8 cellular contexts compared by ENCODE assay signal in the genomic region with DNA sequence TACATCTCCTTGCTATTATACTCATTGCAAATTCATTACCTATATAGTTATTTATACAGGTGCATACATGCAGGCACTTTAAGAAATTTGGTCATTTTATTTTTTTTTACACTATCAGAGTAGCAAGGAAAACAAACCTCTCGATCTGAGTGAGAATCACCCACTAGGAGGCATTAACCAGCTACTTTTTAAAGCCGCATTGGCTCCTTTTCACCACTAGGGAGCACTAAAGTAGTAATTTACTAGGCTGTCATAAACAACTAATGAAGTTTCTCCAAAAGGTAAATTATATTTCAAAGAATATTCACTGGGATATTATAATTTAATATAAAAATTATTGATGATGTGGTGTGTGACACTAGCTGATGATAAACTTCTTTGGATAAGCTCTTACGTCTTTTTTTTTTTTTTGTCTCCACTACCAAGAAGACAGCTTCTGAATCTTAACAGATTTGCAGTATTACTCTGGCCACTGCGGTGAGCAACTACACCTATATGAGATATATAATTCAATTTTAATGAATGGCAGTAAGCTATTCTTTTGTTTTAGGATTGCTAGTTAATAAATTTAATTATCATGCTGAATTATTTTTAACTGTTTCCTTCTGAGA.
DNase-seq lines count a peak whose midpoint lies in the region; ATAC-seq, FAIRE-seq and TF ChIP-seq lines count a peak whose summit lies in the region.

No MANE protein-coding gene starts in this region.

- H4K20me1 ChIP-seq in H9 (ENCODE audit: control insufficient read depth, insufficient read depth, insufficient read length) (no peaks in the 10 kb centered on the region), PC-3 (ENCODE audit: low read length) (no peaks in the 10 kb centered on the region), H1 (replicated peaks in 1 of 2; ENCODE audit: control insufficient read depth in 1 of 2, insufficient read depth in 2 of 2, low read length in 2 of 2) (no peaks in the 10 kb centered on the region)

- no peak overlapping the region for H3K27ac Mint-ChIP-seq in H9
- H3K27ac Mint-ChIP-seq in immature natural killer cell, result no peak overlapping the region

- H3K4me3 Mint-ChIP-seq in H9 (no peak overlapping the region), immature natural killer cell (no peak overlapping the region)

- no peaks in the 10 kb centered on the region; a peak in 1 of 4 replicates for H3K4me1 Mint-ChIP-seq in H9
- no peaks in the 10 kb centered on the region for H3K4me1 Mint-ChIP-seq in immature natural killer cell

- H3F3A ChIP-seq in PC-3 (ENCODE audit: low read length, unreplicated experiment), result no peaks in the 10 kb centered on the region

- no peak overlapping the region for H3K56ac ChIP-seq in H9 (ENCODE audit: insufficient read length, low read depth, low read length)
- H3K56ac ChIP-seq in H1 (replicated peaks; ENCODE audit: insufficient read length, low read depth, low read length), result no peak overlapping the region

- H2BK5ac ChIP-seq in H9 (ENCODE audit: insufficient read length, low read length) (no peak overlapping the region), H1 (ENCODE audit: low read depth, low read length) (no peak overlapping the region)

- H3K79me1 ChIP-seq in H9 (ENCODE audit: insufficient read depth, low read depth, low read length, poor library complexity, severe bottlenecking) (no peaks in the 10 kb centered on the region), H1 (ENCODE audit: low read depth, low read length) (no peaks in the 10 kb centered on the region)

- H3K79me2 ChIP-seq in H9 (ENCODE audit: insufficient read depth, low read length) (no peaks in the 10 kb centered on the region), PC-3 (ENCODE audit: low read length) (no peaks in the 10 kb centered on the region), H1 (ENCODE audit: control insufficient read depth in 1 of 2, insufficient read depth in 2 of 2, low read length in 2 of 2) (no peaks in the 10 kb centered on the region)

- H3K9ac ChIP-seq in H9 (ENCODE audit: extremely low read depth, insufficient read length, low read length) (no peak overlapping the region), PC-3 (ENCODE audit: low read length) (no peak overlapping the region), H1 (replicated peaks in 1 of 4; ENCODE audit: extremely low read depth in 1 of 4, low read depth in 3 of 4, low read length in 3 of 4) (no peak overlapping the region)

- FAIRE-seq in H1 (lab: Jason Lieb, UNC), result peak; percentile 57

- peak; percentile 87 for TF ChIP-seq RAD21 in H1 (IDR thresholded peaks at IDR 0.05 in 1 of 2, conservative IDR thresholded peaks at IDR 0.05 in 1 of 2; ENCODE audit: low read depth in 2 of 2, low read length in 2 of 2)

- H3T11ph ChIP-seq in H9 (ENCODE audit: low read length), result no peak overlapping the region

- DNase-seq in GM10248 (ENCODE audit: extremely low spot score) (peak; percentile 37), H9 (peak; percentile 33), LNCaP clone FGC (ENCODE audit: low read depth) (peak; percentile 26), PC-3 (peak; percentile 67), H1 (ENCODE audit: low read depth in 1 of 2, low spot score in 2 of 2) (no peak), myocyte (ENCODE audit: low read depth) (peak; percentile 50), immature natural killer cell (no peak)

- H3K23me2 ChIP-seq in H9 (ENCODE audit: insufficient read length, low read depth, low read length, poor library complexity, severe bottlenecking) (no peaks in the 10 kb centered on the region), H1 (ENCODE audit: low read depth, low read length) (no peaks in the 10 kb centered on the region)

- H3K9me3 ChIP-seq in H9 (ENCODE audit: control insufficient read depth, low read depth, low read length) (no peaks in the 10 kb centered on the region), PC-3 (ENCODE audit: low read length) (no peaks in the 10 kb centered on the region), H1 (ENCODE audit: insufficient read depth in 2 of 2, low read depth in 1 of 2, low read length in 1 of 2) (no peaks in the 10 kb centered on the region)

- H2BK12ac ChIP-seq in H9 (ENCODE audit: insufficient read length, low read depth, low read length) (no peak overlapping the region), H1 (ENCODE audit: low read depth, low read length) (no peak overlapping the region)

- H4K8ac ChIP-seq in H9 (replicated peaks; ENCODE audit: insufficient read length, low read depth, low read length) (no peak overlapping the region), H1 (ENCODE audit: extremely low read depth, insufficient read depth, low read length) (no peak overlapping the region)

- TF ChIP-seq EP300 in H1 (IDR thresholded peaks at IDR 0.05; ENCODE audit: borderline replicate concordance in 1 of 2, low read depth in 2 of 2, low read length in 2 of 2), result no peak

- H3K4ac ChIP-seq in H9 (ENCODE audit: low read depth, low read length), result no peak overlapping the region
- H3K4ac ChIP-seq in H1 (replicated peaks; ENCODE audit: insufficient read length, low read depth, low read length), result no peak overlapping the region

- H3K4me2 ChIP-seq in H9 (ENCODE audit: insufficient read depth, insufficient read length, low read length) (no peak overlapping the region), PC-3 (ENCODE audit: low read length) (no peak overlapping the region), H1 (ENCODE audit: insufficient read depth in 1 of 2, low read depth in 2 of 2, low read length in 2 of 2) (no peak overlapping the region)

- H3K9me2 ChIP-seq in PC-3 (replicated peaks; ENCODE audit: low read length), result no peaks in the 10 kb centered on the region

- no peak overlapping the region for H3K18ac ChIP-seq in H9 (ENCODE audit: insufficient read length, low read depth, low read length)
- H3K18ac ChIP-seq in H1 (ENCODE audit: extremely low read depth, low read length), result no peak overlapping the region

- BruUV-seq in PC-3 (replicated peaks; lab: Mats Ljungman, UMichigan), result no TSS peak

- H4K5ac ChIP-seq in H9 (ENCODE audit: insufficient read length, low read depth, low read length) (no peak overlapping the region), H1 (ENCODE audit: insufficient read length, low read depth, low read length) (no peak overlapping the region)

- H2AFZ ChIP-seq in H9 (ENCODE audit: low read length) (no peak overlapping the region), PC-3 (ENCODE audit: low read length) (no peak overlapping the region), H1 (ENCODE audit: low read length) (no peak overlapping the region)

- H3K23ac ChIP-seq in H9 (ENCODE audit: insufficient read length, low read depth, low read length) (no peak overlapping the region), H1 (ENCODE audit: insufficient read length) (no peak overlapping the region)

- H3K14ac ChIP-seq in H9 (ENCODE audit: insufficient read depth, low read length), result no peak overlapping the region
- H3K14ac ChIP-seq in H1 (ENCODE audit: insufficient read length), result no peak overlapping the region

- H3K4me1 ChIP-seq in H9 (ENCODE audit: insufficient read depth, low read length) (no peaks in the 10 kb centered on the region; the same call in 1 of the 2 replicates), PC-3 (ENCODE audit: insufficient read depth, low read length) (peaks cover 16% of the 10 kb centered on the region), H1 (replicated peaks in 1 of 4; ENCODE audit: control insufficient read depth in 3 of 4, insufficient read depth in 4 of 4, low read length in 3 of 4) (no peaks in the 10 kb centered on the region)

- H3K9me3 Mint-ChIP-seq in H9 (no peaks in the 10 kb centered on the region), immature natural killer cell (peaks cover 0 to 15% (median 0%) of the 10 kb centered on the region in 6 donors)

- H3K27me3 Mint-ChIP-seq in H9 (ENCODE audit: low read depth) (peaks cover 7% of the 10 kb centered on the region), immature natural killer cell (ENCODE audit: low read depth in 3 of 3) (no peaks in the 10 kb centered on the region)

- H3K4me3 ChIP-seq in LNCaP clone FGC (ENCODE audit: low read depth, low read length), result no peak overlapping the region
- H3K4me3 ChIP-seq in PC-3 (ENCODE audit: low read length), result no peak overlapping the region
- no peak overlapping the region for H3K4me3 ChIP-seq in H1 (ENCODE audit: extremely low read depth in 1 of 4, insufficient read depth in 2 of 4, low read depth in 3 of 4, low read length in 4 of 4)

- H2AK5ac ChIP-seq in H9 (ENCODE audit: insufficient read length, low read length) (no peak overlapping the region), H1 (ENCODE audit: low read depth, low read length) (no peak overlapping the region)

- CTCF ChIA-PET in GM10248 (lab: Yijun Ruan, JAX) (interaction anchor here (0.8 to 2.8 kb wide), 42 partner anchors 10 to 891 kb away, joined by 3 to 49 read pairs (median 4); partner anchors contain the start of gene NOL4), PC-3 (lab: Charles Lee) (interaction anchor here (0.6 to 1.5 kb wide), 11 partner anchors 26 to 539 kb away, joined by 3 to 7 read pairs (median 4); no protein-coding TSS in a partner anchor), H1 (lab: Charles Lee; ENCODE audit: partially characterized antibody) (interaction anchor here (0.6 to 2.9 kb wide), 53 partner anchors 10 to 698 kb away, joined by 3 to 81 read pairs (median 4); partner anchors contain the start of gene NOL4)

- ATAC-seq in PC-3, result peak; percentile 43

- H3K36me3 Mint-ChIP-seq in H9 (ENCODE audit: insufficient read depth in 1 of 3, low read depth in 3 of 3), result no peaks in the 10 kb centered on the region
- no peaks in the 10 kb centered on the region for H3K36me3 Mint-ChIP-seq in immature natural killer cell

- H3K36me3 ChIP-seq in PC-3 (ENCODE audit: low read depth, low read length) (no peaks in the 10 kb centered on the region; the same call in 1 of the 2 replicates), H1 (ENCODE audit: control insufficient read depth in 2 of 4, insufficient read depth in 4 of 4, low read length in 3 of 4) (no peaks in the 10 kb centered on the region)

- POLR2A ChIA-PET in GM10248 (lab: Yijun Ruan, JAX) (interaction anchor here (0.6 to 0.7 kb wide), 2 partner anchors 200 to 708 kb away, joined by 4 to 5 read pairs; no protein-coding TSS in a partner anchor), PC-3 (lab: Charles Lee; ENCODE audit: unreplicated experiment) (no interaction called here), H1 (lab: Charles Lee; ENCODE audit: partially characterized antibody) (interaction anchor here (0.6 kb wide), 1 partner anchor 323 kb away, joined by 3 read pairs; no protein-coding TSS in a partner anchor)

- no peak for TF ChIP-seq POLR2A in H1 (IDR thresholded peaks at IDR 0.05; ENCODE audit: control extremely low read depth in 1 of 2, low read depth in 2 of 2, low read length in 2 of 2)

- H2BK20ac ChIP-seq in H9 (ENCODE audit: low read depth, low read length, poor library complexity, severe bottlenecking) (no peak overlapping the region), H1 (ENCODE audit: low read length) (no peak overlapping the region)

- no peaks in the 10 kb centered on the region for H3K27me3 ChIP-seq in H9 (ENCODE audit: insufficient read depth, low read length)
- no peaks in the 10 kb centered on the region for H3K27me3 ChIP-seq in PC-3 (ENCODE audit: low read length)
- H3K27me3 ChIP-seq in H1 (replicated peaks in 1 of 4; ENCODE audit: control insufficient read depth in 3 of 4, extremely low read depth in 1 of 4, insufficient read depth in 3 of 4, low read length in 3 of 4), result peaks cover 0 to 2% (median 0%) of the 10 kb centered on the region in 4 experiments; a peak in 4 of 7 replicates

- intact Hi-C loops in PC-3 (cut with micrococcal nuclease), result loop anchor here (2.0 to 10.0 kb wide), 5 partner anchors 102 to 664 kb away; partner anchors contain the start of gene NOL4

- TF ChIP-seq CTCF in 22Rv1 (IDR thresholded peaks at IDR 0.05) (peak; percentile 96), GM10248 (IDR thresholded peaks at IDR 0.05; ENCODE audit: control extremely low read depth, extremely low read depth, low read depth, missing control alignments) (peak; percentile 85), H9 (conservative IDR thresholded peaks at IDR 0.05) (peak; percentile 99), LNCaP clone FGC (IDR thresholded peaks at IDR 0.05; ENCODE audit: control insufficient read depth, extremely low read depth, insufficient read depth) (peak; percentile 97), PC-3 (conservative IDR thresholded peaks at IDR 0.05; ENCODE audit: low read depth, low read length) (peak; percentile 72), H1 (IDR thresholded peaks at IDR 0.05; ENCODE audit: control extremely low read depth in 1 of 3, insufficient read depth in 1 of 3, low read depth in 1 of 3, low read length in 3 of 3) (peak in 2 of 3 experiments; percentile 81 to 99; a peak in 3 of 4 replicates)

- no CpG with 5 or more reads among the region's 4 CpGs for WGBS in H9 (ENCODE audit: extremely low coverage, insufficient read length, low lambda C conversion rate)
- WGBS in H1 (ENCODE audit: extremely low coverage in 1 of 2, insufficient coverage in 1 of 2, insufficient read length in 1 of 2, insufficient replicate concordance in 2 of 2, low coverage in 1 of 2, low lambda C conversion rate in 2 of 2, missing lambda C conversion rate in 1 of 2), 2 experiments, result 27% methylated on average over 4 of the region's 4 CpGs; no CpG with 5 or more reads in 1 of the 2 experiments

- no peak overlapping the region for H4K91ac ChIP-seq in H9 (ENCODE audit: insufficient read length, low read depth, low read length)
- H4K91ac ChIP-seq in H1 (replicated peaks; ENCODE audit: insufficient read length, low read length), result no peak overlapping the region

- H2BK120ac ChIP-seq in H9 (ENCODE audit: low read depth, low read length, poor library complexity, severe bottlenecking), result no peak overlapping the region
- no peak overlapping the region for H2BK120ac ChIP-seq in H1 (replicated peaks; ENCODE audit: low read depth, low read length)

- no peak overlapping the region for H3K27ac ChIP-seq in 22Rv1
- H3K27ac ChIP-seq in H9 (ENCODE audit: insufficient read length, low read depth, low read length), result no peak overlapping the region
- no peak overlapping the region for H3K27ac ChIP-seq in PC-3 (ENCODE audit: low read length)
- H3K27ac ChIP-seq in H1 (ENCODE audit: low read depth, low read length), result no peak overlapping the region

- H2BK15ac ChIP-seq in H9 (ENCODE audit: low read depth, low read length) (no peak overlapping the region), H1 (ENCODE audit: low read length) (no peak overlapping the region)

Comparison
In these comparisons a context has a peak if more than half of its experiments do, and no peak if none do; other contexts are left out.
1. DNase-seq: peak in GM10248 (single experiment), H9 (single experiment), LNCaP clone FGC (single experiment), PC-3 (single experiment) and myocyte (single experiment); none in H1 (0 of 2) and immature natural killer cell (0 of 3).
2. Peak in every context shown above with its lines, with median percentiles within 50 percentile points of each other: CTCF ChIP-seq.